ENCODE assay signal across 8 cellular contexts in genomic region chr5:154940772-154941620, GRCh38.
A peak's percentile ranks its signal among the peaks of the same experiment; 100 is the strongest.
DNase-seq lines count a peak whose midpoint lies in the region; ATAC-seq and TF ChIP-seq lines count a peak whose summit lies in the region.

Gene MRPL22 (plus strand): TSS chr5:154941073. CDS start chr5:154941111, 38 bp downstream.

- peak; percentile 81 for TF ChIP-seq POLR2A in GM18951 (IDR thresholded peaks at IDR 0.05; ENCODE audit: extremely low read depth, insufficient read depth, insufficient read length)

- peak within 1 kb of the TSS; percentile 79 for H3K27ac ChIP-seq in caudate nucleus (ENCODE audit: low read depth, low read length)

- peak; percentile 97 for DNase-seq in AG08396 (ENCODE audit: low spot score)
- peak; percentile 93 for DNase-seq in NCI-H345 treated with DMSO at 0.1 percent for 48 hours (lab: John Stamatoyannopoulos, UW; ENCODE audit: unreplicated experiment)
- DNase-seq in activated CD4-positive, CD25-positive, alpha-beta regulatory T cell (lab: John Stamatoyannopoulos, UW): peak; percentile 80 to 89 (median 82)
- peak; percentile 16 to 93 (median 85) for DNase-seq in caudate nucleus (lab: John Stamatoyannopoulos, UW)
- DNase-seq in inferior parietal cortex (ENCODE audit: extremely low spot score): peak; percentile 96
- peak; percentile 82 for DNase-seq in smooth muscle cell of the brain vasculature (ENCODE audit: low read depth, low spot score)

- ATAC-seq in HG03196 (IDR thresholded peaks at IDR 0.05; ENCODE audit: unreplicated experiment): peak; percentile 61

- in situ Hi-C loops in GM18951 (cut with MboI; ENCODE audit: low sequenced_read_pairs, unreplicated experiment): no loop called here

Comparison
In these comparisons a context has a peak if more than half of its experiments do, and no peak if none do; other contexts are left out.
1. Peak in every context shown above with its lines: DNase-seq, ATAC-seq and H3K27ac ChIP-seq.